11 cellular contexts compared by ENCODE assay signal in the genomic region with DNA sequence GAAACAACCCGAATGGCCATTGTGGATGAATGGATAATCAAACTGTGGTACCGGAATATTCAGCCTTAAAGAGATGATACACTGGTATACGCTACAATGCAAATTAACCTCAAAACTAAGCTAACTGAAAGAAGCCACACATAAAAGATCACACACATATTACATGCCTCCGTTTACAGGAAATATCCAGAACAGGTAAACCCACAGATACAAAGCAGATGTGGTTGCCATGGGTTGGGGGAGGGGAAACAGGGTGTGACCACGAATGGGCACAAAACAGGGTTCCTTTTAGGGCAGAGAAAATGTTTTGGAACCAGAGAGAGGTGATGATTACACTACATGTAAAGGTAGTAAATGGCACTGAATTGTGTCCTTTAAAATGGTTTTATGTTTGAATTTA.
DNase-seq lines count a peak whose midpoint lies in the region; ATAC-seq lines count a peak whose summit lies in the region.
"Had no signal": no experiment of that assay in that cellular context is flagged by ENCODE, and none has a peak within 500 bp of the region (broad histone marks: within the 10 kb centered on the region; RNA-seq: fewer than 3 reads in every experiment).

No MANE protein-coding gene starts in this region.

- H3K4me3 Mint-ChIP-seq in activated naive CD8-positive, alpha-beta T cell = peak overlapping the region; percentile 73

- peak overlapping the region in 5 of 10 experiments; percentile 47 to 59 (median 51); a peak in 5 of 20 replicates for H3K4me3 ChIP-seq in BLaER1 treated with 17β-estradiol and CSF1 and Interleukin-3, amounts not matched to agents 10 nM and 100 nM
- no peak overlapping the region for H3K4me3 ChIP-seq in rectal smooth muscle tissue (ENCODE audit: low read length)
- H3K4me3 ChIP-seq: psoas muscle had no signal

- H3K27ac ChIP-seq in BLaER1 treated with 17β-estradiol and CSF1 and Interleukin-3, amounts not matched to agents 10 nM and 100 nM = peak overlapping the region; percentile 70 to 99 (median 82); a peak in 18 of 22 replicates
- H3K27ac ChIP-seq in rectal smooth muscle tissue (ENCODE audit: low read depth, low read length) = peak overlapping the region; percentile 29
- H3K27ac ChIP-seq: KMS-11 had no signal

- H3K36me3 Mint-ChIP-seq in activated naive CD8-positive, alpha-beta T cell = peaks cover 10% of the 10 kb centered on the region

- ATAC-seq in HG03196 (IDR thresholded peaks at IDR 0.05; ENCODE audit: unreplicated experiment) = no peak

- H3K4me1 Mint-ChIP-seq in activated naive CD8-positive, alpha-beta T cell (ENCODE audit: low read depth) = peaks cover 92% of the 10 kb centered on the region

- peak overlapping the region; percentile 99 for H3K27ac Mint-ChIP-seq in activated naive CD8-positive, alpha-beta T cell

- no peaks in the 10 kb centered on the region for H3K27me3 Mint-ChIP-seq in activated naive CD8-positive, alpha-beta T cell

- H3K4me1 ChIP-seq in BLaER1 treated with 17β-estradiol and CSF1 and Interleukin-3, amounts not matched to agents 10 nM and 100 nM = peaks cover 71 to 79% (median 74%) of the 10 kb centered on the region in 10 experiments
- peaks cover 39% of the 10 kb centered on the region for H3K4me1 ChIP-seq in rectal smooth muscle tissue (ENCODE audit: control insufficient read depth, insufficient read depth, low read length)

- H3K9ac ChIP-seq in BLaER1 treated with 17β-estradiol and CSF1 and Interleukin-3, amounts not matched to agents 10 nM and 100 nM = peak overlapping the region; percentile 71 to 84 (median 76); a peak in 16 of 22 replicates
- H3K9ac ChIP-seq in rectal smooth muscle tissue (ENCODE audit: low read length) = no peak overlapping the region
- H3K9ac ChIP-seq: KMS-11 had no signal

- H3K27me3 ChIP-seq in BLaER1 treated with 17β-estradiol and CSF1 and Interleukin-3, amounts not matched to agents 10 nM and 100 nM = no peaks in the 10 kb centered on the region
- H3K27me3 ChIP-seq in rectal smooth muscle tissue (ENCODE audit: control insufficient read depth, insufficient read depth, low read length) = no peaks in the 10 kb centered on the region

- H3K4me2 ChIP-seq in BLaER1 treated with 17β-estradiol and CSF1 and Interleukin-3, amounts not matched to agents 10 nM and 100 nM = peak overlapping the region; percentile 72 to 98 (median 91)
- H3K4me2 ChIP-seq: KMS-11 had no signal

- peaks cover 2 to 28% (median 20%) of the 10 kb centered on the region in 11 experiments; a peak in 20 of 22 replicates for H3K9me3 ChIP-seq in BLaER1 treated with 17β-estradiol and CSF1 and Interleukin-3, amounts not matched to agents 10 nM and 100 nM (replicated peaks in 1 of 11)
- H3K9me3 ChIP-seq: psoas muscle had no signal

- DNase-seq in activated CD4-positive, CD25-positive, alpha-beta regulatory T cell treated with anti-CD3 and anti-CD28 coated beads, Interleukin-2, amount 50 U/mL, for 72 hours = peak; percentile 57
- DNase-seq in DMS53 treated with DMSO at 0.1 percent for 48 hours (lab: John Stamatoyannopoulos, UW; ENCODE audit: unreplicated experiment) (no peak), NCI-H1436 treated with DMSO at 0.1 percent for 48 hours (lab: John Stamatoyannopoulos, UW) (no peak), AG20443 (ENCODE audit: low spot score) (no peak)
- DNase-seq: NCI-H510A treated with DMSO at 0.1 percent for 48 hours had no signal

- H4K20me1 ChIP-seq in BLaER1 treated with 17β-estradiol and CSF1 and Interleukin-3, amounts not matched to agents 10 nM and 100 nM = peaks cover 0 to 70% (median 17%) of the 10 kb centered on the region in 11 experiments; a peak in 13 of 22 replicates

- H3K9me3 Mint-ChIP-seq in activated naive CD8-positive, alpha-beta T cell (ENCODE audit: low read depth) = no peaks in the 10 kb centered on the region

- H3K36me3 ChIP-seq in BLaER1 treated with 17β-estradiol and CSF1 and Interleukin-3, amounts not matched to agents 10 nM and 100 nM = peaks cover 12 to 36% (median 31%) of the 10 kb centered on the region in 11 experiments
- no peaks in the 10 kb centered on the region for H3K36me3 ChIP-seq in rectal smooth muscle tissue (ENCODE audit: control insufficient read depth, insufficient read depth, low read length)
